8 cellular contexts compared by ENCODE assay signal in genomic region chr4:167100120-167100519, GRCh38.
A peak's percentile ranks its signal among the peaks of the same experiment; 100 is the strongest.
DNase-seq lines count a peak whose midpoint lies in the region; ATAC-seq and TF ChIP-seq lines count a peak whose summit lies in the region.

No MANE protein-coding gene starts in this region.

- H3K9me3 ChIP-seq in MG63 (no peaks in the 10 kb centered on the region; the same call in 1 of the 2 replicates), mammary epithelial cell (replicated peaks; ENCODE audit: insufficient read depth, low read length) (no peaks in the 10 kb centered on the region)

- no peak overlapping the region for H3K27ac ChIP-seq in mammary epithelial cell (ENCODE audit: insufficient read depth, low read depth, low read length)

- H3K27ac Mint-ChIP-seq in activated CD8-positive, alpha-beta T cell treated with anti-CD3 and anti-CD28 coated beads, Interleukin-2, amount 10 ng/mL, durations not matched to agents 7 days and 5 days = no peak overlapping the region
- H3K27ac Mint-ChIP-seq in T-helper 2 cell treated with Interferon-gamma antibody and Interleukin-4, amounts not matched to agents 5 μg/mL and 100 μg/mL, for 36 hours = no peak overlapping the region

- H3K4me2 ChIP-seq in mammary epithelial cell (ENCODE audit: insufficient read depth, low read depth, low read length) = peak overlapping the region; percentile 46

- no peaks in the 10 kb centered on the region for H4K20me1 ChIP-seq in mammary epithelial cell (ENCODE audit: insufficient read depth, low read length)

- H3K36me3 ChIP-seq in MG63 = no peaks in the 10 kb centered on the region
- no peaks in the 10 kb centered on the region for H3K36me3 ChIP-seq in mammary epithelial cell (ENCODE audit: insufficient read depth, low read length)

- ATAC-seq in GM19023 (IDR thresholded peaks at IDR 0.05; ENCODE audit: unreplicated experiment) (peak; percentile 57), GM18909 (IDR thresholded peaks at IDR 0.05; ENCODE audit: poor library complexity, unreplicated experiment) (no peak)
- no peak for ATAC-seq in activated CD8-positive, alpha-beta T cell treated with anti-CD3 and anti-CD28 coated beads, Interleukin-2, amount 10 ng/mL, durations not matched to agents 7 days and 5 days

- no peaks in the 10 kb centered on the region for H3K36me3 Mint-ChIP-seq in activated CD8-positive, alpha-beta T cell treated with anti-CD3 and anti-CD28 coated beads, Interleukin-2, amount 10 ng/mL, durations not matched to agents 7 days and 5 days (ENCODE audit: low read depth)
- H3K36me3 Mint-ChIP-seq in T-helper 2 cell treated with Interferon-gamma antibody and Interleukin-4, amounts not matched to agents 5 μg/mL and 100 μg/mL, for 36 hours (ENCODE audit: low read depth) = no peaks in the 10 kb centered on the region

- in situ Hi-C loops in mammary epithelial cell (cut with MboI; ENCODE audit: low sequenced_read_pairs in 2 of 2) = no loop called here

- H3K27me3 ChIP-seq in MG63 (no peaks in the 10 kb centered on the region), mammary epithelial cell (ENCODE audit: insufficient read depth, low read length) (no peaks in the 10 kb centered on the region)

- H3K79me2 ChIP-seq in mammary epithelial cell (ENCODE audit: insufficient read depth, low read length) = no peaks in the 10 kb centered on the region

- POLR2A ChIA-PET in activated CD8-positive, alpha-beta T cell treated with anti-CD3 and anti-CD28 coated beads, Interleukin-2, amount 10 ng/mL, durations not matched to agents 7 days and 5 days (lab: Charles Lee) = no interaction called here

- H3K4me1 Mint-ChIP-seq in activated CD8-positive, alpha-beta T cell treated with anti-CD3 and anti-CD28 coated beads, Interleukin-2, amount 10 ng/mL, durations not matched to agents 7 days and 5 days (ENCODE audit: low read depth) = no peaks in the 10 kb centered on the region
- no peaks in the 10 kb centered on the region for H3K4me1 Mint-ChIP-seq in T-helper 2 cell treated with Interferon-gamma antibody and Interleukin-4, amounts not matched to agents 5 μg/mL and 100 μg/mL, for 36 hours (ENCODE audit: low read depth)

- DNase-seq in MG63 = peak; percentile 22
- peak; percentile 80 for DNase-seq in mammary epithelial cell
- DNase-seq in middle frontal gyrus (ENCODE audit: extremely low spot score, low spot score) = peak; percentile 37
- DNase-seq in activated effector memory CD4-positive, alpha-beta T cell treated with Interleukin-2 at 50 U/mL for 16 hours = no peak
- no peak for DNase-seq in activated CD8-positive, alpha-beta T cell treated with anti-CD3 and anti-CD28 coated beads, Interleukin-2, amount 10 ng/mL, durations not matched to agents 7 days and 5 days
- DNase-seq in T-helper 2 cell treated with Interferon-gamma antibody and Interleukin-4, amounts not matched to agents 5 μg/mL and 100 μg/mL, for 36 hours (ENCODE audit: low spot score) = no peak

- H3K9me3 Mint-ChIP-seq in activated CD8-positive, alpha-beta T cell treated with anti-CD3 and anti-CD28 coated beads, Interleukin-2, amount 10 ng/mL, durations not matched to agents 7 days and 5 days (ENCODE audit: insufficient read depth) = peaks cover 4% of the 10 kb centered on the region
- peaks cover 4% of the 10 kb centered on the region for H3K9me3 Mint-ChIP-seq in T-helper 2 cell treated with Interferon-gamma antibody and Interleukin-4, amounts not matched to agents 5 μg/mL and 100 μg/mL, for 36 hours

- no peak for TF ChIP-seq CTCF in mammary epithelial cell (conservative IDR thresholded peaks at IDR 0.05 in 1 of 2, IDR thresholded peaks at IDR 0.05 in 1 of 2; ENCODE audit: extremely low read depth in 1 of 2, insufficient read depth in 1 of 2, low read depth in 1 of 2, low read length in 2 of 2)

- CTCF ChIA-PET in mammary epithelial cell (lab: Charles Lee; ENCODE audit: low non-redundant PET) = no interaction called here
- CTCF ChIA-PET in activated CD8-positive, alpha-beta T cell treated with anti-CD3 and anti-CD28 coated beads, Interleukin-2, amount 10 ng/mL, durations not matched to agents 7 days and 5 days (lab: Charles Lee) = no interaction called here

- no peaks in the 10 kb centered on the region for H3K4me1 ChIP-seq in mammary epithelial cell (ENCODE audit: insufficient read depth, low read length)

- H3K27me3 Mint-ChIP-seq in activated CD8-positive, alpha-beta T cell treated with anti-CD3 and anti-CD28 coated beads, Interleukin-2, amount 10 ng/mL, durations not matched to agents 7 days and 5 days (ENCODE audit: low read depth) = no peaks in the 10 kb centered on the region
- H3K27me3 Mint-ChIP-seq in T-helper 2 cell treated with Interferon-gamma antibody and Interleukin-4, amounts not matched to agents 5 μg/mL and 100 μg/mL, for 36 hours (ENCODE audit: low read depth) = no peaks in the 10 kb centered on the region

- no peak overlapping the region for H3K9ac ChIP-seq in mammary epithelial cell (ENCODE audit: insufficient read depth, low read length)

- H3K4me3 Mint-ChIP-seq in activated CD8-positive, alpha-beta T cell treated with anti-CD3 and anti-CD28 coated beads, Interleukin-2, amount 10 ng/mL, durations not matched to agents 7 days and 5 days = no peak overlapping the region
- H3K4me3 Mint-ChIP-seq in T-helper 2 cell treated with Interferon-gamma antibody and Interleukin-4, amounts not matched to agents 5 μg/mL and 100 μg/mL, for 36 hours = no peak overlapping the region

- intact Hi-C loops in mammary epithelial cell (cut with micrococcal nuclease) = no loop called here

- H2AFZ ChIP-seq in mammary epithelial cell (ENCODE audit: low read depth, low read length) = peak overlapping the region; percentile 44

- 0% methylated on average over 1 of the region's 1 CpG for WGBS in mammary epithelial cell (ENCODE audit: low coverage, missing lambda C conversion rate)

- H3K4me3 ChIP-seq in MG63 (no peak overlapping the region), mammary epithelial cell (replicated peaks in 1 of 3; ENCODE audit: insufficient read depth in 1 of 3, low read depth in 2 of 3, low read length in 3 of 3) (no peak overlapping the region)

- dilution Hi-C loops in mammary epithelial cell (cut with HindIII; ENCODE audit: low sequenced_read_pairs) = no loop called here

- no TSS peak for BruUV-seq in mammary epithelial cell (replicated peaks; lab: Mats Ljungman, UMichigan)

Comparison
In these comparisons a context has a peak if more than half of its experiments do, and no peak if none do; other contexts are left out.
1. DNase-seq: peak in MG63 (single experiment), mammary epithelial cell (single experiment) and middle frontal gyrus (single experiment); none in activated effector memory CD4-positive, alpha-beta T cell treated with Interleukin-2 at 50 U/mL for 16 hours (single experiment), activated CD8-positive, alpha-beta T cell treated with anti-CD3 and anti-CD28 coated beads, Interleukin-2, amount 10 ng/mL, durations not matched to agents 7 days and 5 days (single experiment) and T-helper 2 cell treated with Interferon-gamma antibody and Interleukin-4, amounts not matched to agents 5 μg/mL and 100 μg/mL, for 36 hours (single experiment).